1 cellular context compared by ENCODE assay signal in genomic region chr13:96796234-96796633, GRCh38.
TF ChIP-seq lines count a peak whose summit lies in the region.

No MANE protein-coding gene starts in this region.

TF ChIP-seq in HCT116, 20 proteins besides CTCF, POLR2A, EP300 and RAD21 (continued from another document):
- TF ChIP-seq EZH2phosphoT487 (IDR thresholded peaks at IDR 0.05; ENCODE audit: borderline replicate concordance) = no peak
- TF ChIP-seq POLR2AphosphoS5 (IDR thresholded peaks at IDR 0.05; ENCODE audit: low read depth, low read length) = no peak
- TF ChIP-seq FOSL1 (IDR thresholded peaks at IDR 0.05; ENCODE audit: low read depth) = no peak
- TF ChIP-seq ZFX (IDR thresholded peaks at IDR 0.05) = no peak
